8 cellular contexts compared by ENCODE assay signal in the genomic region with DNA sequence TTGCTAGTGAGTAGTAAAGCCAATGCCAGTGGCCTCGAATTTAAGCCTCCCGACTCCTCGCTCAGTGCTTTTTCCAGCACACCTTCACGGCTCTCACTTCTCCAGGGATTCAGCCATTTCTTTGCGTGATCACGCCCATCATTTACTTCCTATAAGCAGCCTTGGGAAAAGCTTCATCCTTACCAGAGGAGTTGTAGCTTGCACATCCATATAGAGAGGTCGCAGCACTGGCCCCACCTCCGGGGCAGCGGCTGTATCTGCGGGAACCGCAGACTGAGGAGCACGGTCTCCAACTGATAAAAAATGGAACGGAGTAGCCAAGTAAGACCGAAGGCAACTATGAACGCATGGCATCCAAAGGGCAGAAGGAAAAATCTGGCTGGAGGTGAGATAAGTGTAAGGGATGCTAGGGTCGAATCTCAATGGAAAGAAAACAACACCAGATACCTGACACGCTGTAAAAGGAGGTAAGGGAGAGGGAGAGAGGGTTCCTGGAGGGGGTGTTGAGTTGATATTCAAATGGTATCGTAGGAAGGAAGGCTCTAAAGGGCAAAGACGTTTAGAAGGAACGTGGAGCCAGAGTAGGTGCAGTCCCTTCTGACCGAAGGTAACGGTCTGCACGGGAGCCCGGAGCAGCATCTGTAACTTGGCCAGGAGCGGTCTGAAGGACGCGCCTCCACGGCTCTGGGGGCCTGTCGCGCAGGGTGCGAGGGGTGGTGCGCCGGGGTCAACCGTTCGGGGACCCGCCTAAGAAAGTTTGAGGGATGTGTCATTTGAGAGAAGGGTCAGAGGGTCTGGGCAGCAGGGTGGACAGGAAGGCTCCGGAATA. TPM values are rescaled to one million over a fixed set of nuclear protein-coding genes. Genes with fewer than 3 reads are reported as not detected.
DNase-seq lines count a peak whose midpoint lies in the region; ATAC-seq, FAIRE-seq and TF ChIP-seq lines count a peak whose summit lies in the region.

No MANE protein-coding gene starts in this region.

- in situ Hi-C loops in GM12878 (cut with MboI), result no loop called here

- CTCF ChIA-PET in GM12878 (lab: Yijun Ruan, JAX), result no interaction called here

- H3K9me3 ChIP-seq in DOHH2 (ENCODE audit: control insufficient read depth, insufficient read depth, low read length) (no peaks in the 10 kb centered on the region), GM12878 (replicated peaks; ENCODE audit: control insufficient read depth, insufficient read depth, low read length) (no peaks in the 10 kb centered on the region)

- H3K4me2 ChIP-seq in DOHH2 (ENCODE audit: low read length) (peak overlapping the region; percentile 84), GM12878 (ENCODE audit: control insufficient read depth, insufficient read depth) (peak overlapping the region; percentile 95)

- H3K79me2 ChIP-seq in DOHH2 (ENCODE audit: control insufficient read depth, low read length) (peaks cover 37% of the 10 kb centered on the region), GM12878 (ENCODE audit: control insufficient read depth, insufficient read depth, low read length) (peaks cover 27% of the 10 kb centered on the region)

- no peaks in the 10 kb centered on the region for H4K20me1 ChIP-seq in DOHH2 (ENCODE audit: control insufficient read depth, insufficient read depth, low read depth, low read length)
- H4K20me1 ChIP-seq in GM12878 (ENCODE audit: control insufficient read depth, insufficient read depth), result no peaks in the 10 kb centered on the region; the same call in 1 of the 2 replicates

- TF ChIP-seq EP300 in GM12878 (IDR thresholded peaks at IDR 0.05; ENCODE audit: borderline replicate concordance in 1 of 2, control insufficient read depth in 1 of 2, low read depth in 2 of 2, low read length in 2 of 2), result no peak

- TF ChIP-seq RAD21 in GM12878 (IDR thresholded peaks at IDR 0.05; ENCODE audit: insufficient read depth, low read depth, low read length), result no peak

- peaks cover 36% of the 10 kb centered on the region for H3F3A ChIP-seq in DOHH2 (ENCODE audit: control insufficient read depth, insufficient read depth)

- 5% methylated on average over 37 of the region's 37 CpGs for WGBS in GM12878 (ENCODE audit: insufficient coverage, insufficient replicate concordance, low lambda C conversion rate, missing lambda C conversion rate)

- ATAC-seq in GM21576 (IDR thresholded peaks at IDR 0.05; ENCODE audit: unreplicated experiment) (peak; percentile 26), GM12878 (peak; percentile 55)
- peak; percentile 41 for ATAC-seq in stimulated activated naive CD8-positive, alpha-beta T cell treated with anti-CD3 and anti-CD28 coated beads, Interleukin-15, Interleukin-2, amounts not matched to agents 100 U/mL and 50 U/mL, for 24 hours

- DNase-seq in NAMALWA (ENCODE audit: low spot score), result peak; percentile 53
- DNase-seq in GM12878 (ENCODE audit: low read depth, low spot score), result no peak
- peak; percentile 36 for DNase-seq in iPS-NIHi7 (ENCODE audit: extremely low spot score)
- no peak for DNase-seq in stimulated activated naive CD8-positive, alpha-beta T cell treated with anti-CD3 and anti-CD28 coated beads, Interleukin-15, Interleukin-2, amounts not matched to agents 100 U/mL and 50 U/mL, for 24 hours
- DNase-seq in effector CD8-positive, alpha-beta T cell (lab: John Stamatoyannopoulos, UW), result no peak
- no peak for DNase-seq in T1000 (lab: John Stamatoyannopoulos, UW)

- RAD21 ChIA-PET in GM12878 (lab: Charles Lee; ENCODE audit: unreplicated experiment), result interaction anchor here (1.0 to 1.2 kb wide), 3 partner anchors 35 to 212 kb away, joined by 3 to 4 read pairs (median 3); no protein-coding TSS in a partner anchor

- TF ChIP-seq POLR2A in GM12878 (IDR thresholded peaks at IDR 0.05; ENCODE audit: low read depth, low read length), result no peak

- POLR2A ChIA-PET in GM12878 (lab: Charles Lee), result interaction anchor here (0.6 to 3.6 kb wide), 4 partner anchors 13 to 79 kb away, joined by 3 to 20 read pairs (median 7); a partner anchor contains a TSS

- H3K27ac ChIP-seq in DOHH2 (ENCODE audit: low read depth, low read length), result peak overlapping the region; percentile 83
- H3K27ac ChIP-seq in GM12878 (ENCODE audit: control insufficient read depth, insufficient read depth), result peak overlapping the region; percentile 87

- peaks cover 29% of the 10 kb centered on the region for H3K4me1 ChIP-seq in DOHH2 (ENCODE audit: control insufficient read depth, low read length)
- H3K4me1 ChIP-seq in GM12878 (ENCODE audit: control insufficient read depth, insufficient read depth, low read length), result peaks cover 11% of the 10 kb centered on the region; the same call in 1 of the 2 replicates

- SMC1A ChIA-PET in GM12878 (lab: Charles Lee; ENCODE audit: uncharacterized antibody, unreplicated experiment), result interaction anchor here (0.6 kb wide), 1 partner anchor 123 kb away, joined by 5 read pairs; no protein-coding TSS in a partner anchor

- no peaks in the 10 kb centered on the region for H3K27me3 ChIP-seq in DOHH2 (ENCODE audit: control insufficient read depth, low read length)
- no peaks in the 10 kb centered on the region for H3K27me3 ChIP-seq in GM12878 (replicated peaks in 1 of 2; ENCODE audit: control insufficient read depth in 2 of 2, insufficient read depth in 2 of 2, low read length in 1 of 2)

- intact Hi-C loops in GM12878 (cut with micrococcal nuclease; ENCODE audit: unreplicated experiment), result loop anchor here (2.0 to 5.0 kb wide), 2 partner anchors 96 to 236 kb away; no protein-coding TSS in a partner anchor

- TF ChIP-seq CTCF in DOHH2 (IDR thresholded peaks at IDR 0.05; ENCODE audit: low read depth, low read length, poor library complexity, severe bottlenecking) (no peak), GM12878 (IDR thresholded peaks at IDR 0.05 in 2 of 3, conservative IDR thresholded peaks at IDR 0.05 in 1 of 3; ENCODE audit: control insufficient read depth in 2 of 3, extremely low read depth in 1 of 3, insufficient read depth in 1 of 3, low read depth in 3 of 3, low read length in 3 of 3) (no peak)

- no peak for FAIRE-seq in GM12878 (lab: Jason Lieb, UNC)

- H3K9ac ChIP-seq in GM12878 (ENCODE audit: control insufficient read depth, insufficient read depth, low read length), result peak overlapping the region; percentile 96

- H3K9me2 ChIP-seq in DOHH2 (replicated peaks; ENCODE audit: control insufficient read depth, low read length), result no peaks in the 10 kb centered on the region

- H3K4me3 ChIP-seq in DOHH2 (ENCODE audit: low read length), result peak overlapping the region; percentile 97
- peak overlapping the region; percentile 71 for H3K4me3 ChIP-seq in GM12878

- peak overlapping the region; percentile 97 for H2AFZ ChIP-seq in GM12878 (ENCODE audit: control insufficient read depth, low read depth, low read length)

- BruUV-seq in GM12878 (replicated peaks; lab: Mats Ljungman, UMichigan), result TSS peak; percentile 41

- peaks cover 56% of the 10 kb centered on the region for H3K36me3 ChIP-seq in DOHH2 (ENCODE audit: control insufficient read depth, low read length)
- peaks cover 2 to 18% of the 10 kb centered on the region in 2 experiments; a peak in 3 of 4 replicates for H3K36me3 ChIP-seq in GM12878 (ENCODE audit: control insufficient read depth in 2 of 2, insufficient read depth in 2 of 2, low read length in 1 of 2)

RNA-seq across cellular contexts. Expression of a gene that starts 0.6 kb away (rescaled TPM):
- 33.5 and 39.1 TPM in 2 replicates for total RNA-seq in GM12878 (2013; cell fraction: nucleolus; rRNA removed)
- total RNA-seq in GM12878 (2014; rRNA removed) (36.9 and 46.6 TPM in 2 replicates), GM12878 (2014; rRNA removed; fragmentation: Illumina TruSeq; extraction: Trizol) (26.9 and 28.2 TPM in 2 replicates), GM12878 (2021) (40.2 and 41.0 TPM in 2 replicates)
- 28.4 TPM for polyA plus RNA-seq in GM12878 (2011; ENCODE audit: low read depth)
- polyA plus RNA-seq in GM12878 (2011; rRNA removed) (55.3 and 62.9 TPM in 2 replicates), GM12878 (2014; fragmentation: Illumina TruSeq; extraction: Trizol) (32.3 and 34.4 TPM in 2 replicates), GM12878 (2014; fragmentation: Nextera tagmentation; extraction: Ambion mirVana) (10 to 100 TPM in 1 of 2 experiments, 1 to 10 TPM in 1; 9.2 to 17.8 TPM), GM12878 (2014; rRNA removed) (69.2 and 74.1 TPM in 2 replicates), GM12878 (2016; fragmentation: Nextera tagmentation; extraction: Ambion mirVana) (10 to 100 TPM; 41.1 to 45.0 TPM)
- 66.6 and 112 TPM in 2 replicates for polyA plus RNA-seq in GM12878 (2011; cell fraction: cytosol; rRNA removed)
- 77.6 and 111 TPM in 2 replicates for polyA plus RNA-seq in GM12878 (2011; cell fraction: nucleus; rRNA removed)
- polyA plus RNA-seq in GM12878 (2012), result 19.9 and 31.2 TPM in 2 replicates
- polyA minus RNA-seq in GM12878 (2011; rRNA and poly(A)+ RNA removed), result 43.2 and 49.5 TPM in 2 replicates
- 9.8 and 15.6 TPM in 2 replicates for polyA minus RNA-seq in GM12878 (2011; cell fraction: cytosol; rRNA and poly(A)+ RNA removed)
- polyA minus RNA-seq in GM12878 (2011; cell fraction: nucleus; rRNA and poly(A)+ RNA removed), result 8.1 and 15.0 TPM in 2 replicates

RNA-seq across cellular contexts. Expression of a gene that starts 0.7 kb away (rescaled TPM):
- 3.6 and 6.1 TPM in 2 replicates for total RNA-seq in GM12878 (2013; cell fraction: nucleolus; rRNA removed)
- total RNA-seq in GM12878 (2014; rRNA removed), result 319 and 354 TPM in 2 replicates
- 50.9 and 66.5 TPM in 2 replicates for total RNA-seq in GM12878 (2014; rRNA removed; fragmentation: Illumina TruSeq; extraction: Trizol)
- 154 and 161 TPM in 2 replicates for total RNA-seq in GM12878 (2021)
- polyA plus RNA-seq in GM12878 (2011; ENCODE audit: low read depth), result 238 TPM
- 50.2 and 103 TPM in 2 replicates for polyA plus RNA-seq in GM12878 (2011; rRNA removed)
- 335 and 406 TPM in 2 replicates for polyA plus RNA-seq in GM12878 (2011; cell fraction: cytosol; rRNA removed)
- 128 and 138 TPM in 2 replicates for polyA plus RNA-seq in GM12878 (2011; cell fraction: nucleus; rRNA removed)
- 209 and 246 TPM in 2 replicates for polyA plus RNA-seq in GM12878 (2012)
- 3.7 and 23.2 TPM in 2 replicates for polyA plus RNA-seq in GM12878 (2014; fragmentation: Illumina TruSeq; extraction: Trizol)
- polyA plus RNA-seq in GM12878 (2014; fragmentation: Nextera tagmentation; extraction: Ambion mirVana), result 100 to 1,000 TPM; 565 to 631 TPM
- 349 and 538 TPM in 2 replicates for polyA plus RNA-seq in GM12878 (2014; rRNA removed)
- polyA plus RNA-seq in GM12878 (2016; fragmentation: Nextera tagmentation; extraction: Ambion mirVana), result 100 to 1,000 TPM; 502 to 547 TPM
- polyA minus RNA-seq in GM12878 (2011; rRNA and poly(A)+ RNA removed), result 14.2 and 36.2 TPM in 2 replicates
- polyA minus RNA-seq in GM12878 (2011; cell fraction: cytosol; rRNA and poly(A)+ RNA removed), result 25.7 and 29.7 TPM in 2 replicates
- 11.8 and 20.9 TPM in 2 replicates for polyA minus RNA-seq in GM12878 (2011; cell fraction: nucleus; rRNA and poly(A)+ RNA removed)

RNA-seq across cellular contexts. Expression of a gene that starts 33.8 kb away (rescaled TPM):
- total RNA-seq in GM12878 (2013; cell fraction: nucleolus; rRNA removed), result 116 and 119 TPM in 2 replicates
- 185 and 191 TPM in 2 replicates for total RNA-seq in GM12878 (2014; rRNA removed)
- total RNA-seq in GM12878 (2014; rRNA removed; fragmentation: Illumina TruSeq; extraction: Trizol), result 75.7 and 84.9 TPM in 2 replicates
- 209 and 214 TPM in 2 replicates for total RNA-seq in GM12878 (2021)
- 241 TPM for polyA plus RNA-seq in GM12878 (2011; ENCODE audit: low read depth)
- 90.0 and 125 TPM in 2 replicates for polyA plus RNA-seq in GM12878 (2011; rRNA removed)
- 216 and 299 TPM in 2 replicates for polyA plus RNA-seq in GM12878 (2011; cell fraction: cytosol; rRNA removed)
- polyA plus RNA-seq in GM12878 (2011; cell fraction: nucleus; rRNA removed), result 406 and 469 TPM in 2 replicates
- 202 and 220 TPM in 2 replicates for polyA plus RNA-seq in GM12878 (2012)
- 96.9 and 136 TPM in 2 replicates for polyA plus RNA-seq in GM12878 (2014; fragmentation: Illumina TruSeq; extraction: Trizol)
- polyA plus RNA-seq in GM12878 (2014; fragmentation: Nextera tagmentation; extraction: Ambion mirVana), result 100 to 1,000 TPM in 1 of 2 experiments, 10 to 100 TPM in 1; 85.7 to 127 TPM
- polyA plus RNA-seq in GM12878 (2014; rRNA removed), result 155 and 157 TPM in 2 replicates
- 100 to 1,000 TPM; 165 to 184 TPM for polyA plus RNA-seq in GM12878 (2016; fragmentation: Nextera tagmentation; extraction: Ambion mirVana)
- polyA minus RNA-seq in GM12878 (2011; rRNA and poly(A)+ RNA removed), result 126 TPM in 2 replicates
- polyA minus RNA-seq in GM12878 (2011; cell fraction: cytosol; rRNA and poly(A)+ RNA removed), result 71.8 and 78.3 TPM in 2 replicates
- polyA minus RNA-seq in GM12878 (2011; cell fraction: nucleus; rRNA and poly(A)+ RNA removed), result 91.3 and 138 TPM in 2 replicates

RNA-seq across cellular contexts. Expression of a gene that starts 33.8 kb away (rescaled TPM):
- 119 and 124 TPM in 2 replicates for total RNA-seq in GM12878 (2013; cell fraction: nucleolus; rRNA removed)
- total RNA-seq in GM12878 (2014; rRNA removed) (42.4 and 51.4 TPM in 2 replicates), GM12878 (2014; rRNA removed; fragmentation: Illumina TruSeq; extraction: Trizol) (61.5 and 68.4 TPM in 2 replicates), GM12878 (2021) (119 and 126 TPM in 2 replicates)
- polyA plus RNA-seq in GM12878 (2011; ENCODE audit: low read depth), result 24.1 TPM
- polyA plus RNA-seq in GM12878 (2011; rRNA removed) (142 and 153 TPM in 2 replicates), GM12878 (2014; fragmentation: Illumina TruSeq; extraction: Trizol) (136 and 144 TPM in 2 replicates), GM12878 (2014; fragmentation: Nextera tagmentation; extraction: Ambion mirVana) (10 to 100 TPM in 1 of 2 experiments, 1 to 10 TPM in 1; 4.7 to 11.4 TPM), GM12878 (2014; rRNA removed) (61.5 and 70.9 TPM in 2 replicates), GM12878 (2016; fragmentation: Nextera tagmentation; extraction: Ambion mirVana) (10 to 100 TPM; 46.6 to 48.6 TPM)
- polyA plus RNA-seq in GM12878 (2011; cell fraction: cytosol; rRNA removed), result 123 and 124 TPM in 2 replicates
- polyA plus RNA-seq in GM12878 (2011; cell fraction: nucleus; rRNA removed), result 91.3 and 119 TPM in 2 replicates
- polyA plus RNA-seq in GM12878 (2012), result 34.4 and 39.2 TPM in 2 replicates
- polyA minus RNA-seq in GM12878 (2011; rRNA and poly(A)+ RNA removed), result 217 and 230 TPM in 2 replicates
- polyA minus RNA-seq in GM12878 (2011; cell fraction: cytosol; rRNA and poly(A)+ RNA removed), result 22.3 and 47.3 TPM in 2 replicates
- 25.1 and 56.5 TPM in 2 replicates for polyA minus RNA-seq in GM12878 (2011; cell fraction: nucleus; rRNA and poly(A)+ RNA removed)

RNA-seq across cellular contexts. Expression of a gene that starts 43.5 kb away (rescaled TPM):
- 1,290 and 1,415 TPM in 2 replicates for total RNA-seq in GM12878 (2013; cell fraction: nucleolus; rRNA removed)
- 261 and 305 TPM in 2 replicates for total RNA-seq in GM12878 (2014; rRNA removed)
- 280 and 283 TPM in 2 replicates for total RNA-seq in GM12878 (2014; rRNA removed; fragmentation: Illumina TruSeq; extraction: Trizol)
- 188 and 216 TPM in 2 replicates for total RNA-seq in GM12878 (2021)
- 205 TPM for polyA plus RNA-seq in GM12878 (2011; ENCODE audit: low read depth)
- 248 and 261 TPM in 2 replicates for polyA plus RNA-seq in GM12878 (2011; rRNA removed)
- polyA plus RNA-seq in GM12878 (2011; cell fraction: cytosol; rRNA removed), result 74.5 and 95.9 TPM in 2 replicates
- polyA plus RNA-seq in GM12878 (2011; cell fraction: nucleus; rRNA removed), result 645 and 683 TPM in 2 replicates
- 233 and 286 TPM in 2 replicates for polyA plus RNA-seq in GM12878 (2012)
- polyA plus RNA-seq in GM12878 (2014; fragmentation: Illumina TruSeq; extraction: Trizol), result 205 and 235 TPM in 2 replicates
- 100 to 1,000 TPM; 135 to 150 TPM for polyA plus RNA-seq in GM12878 (2014; fragmentation: Nextera tagmentation; extraction: Ambion mirVana)
- 163 and 180 TPM in 2 replicates for polyA plus RNA-seq in GM12878 (2014; rRNA removed)
- polyA plus RNA-seq in GM12878 (2016; fragmentation: Nextera tagmentation; extraction: Ambion mirVana), result 100 to 1,000 TPM; 219 to 232 TPM
- 139 and 204 TPM in 2 replicates for polyA minus RNA-seq in GM12878 (2011; rRNA and poly(A)+ RNA removed)
- polyA minus RNA-seq in GM12878 (2011; cell fraction: cytosol; rRNA and poly(A)+ RNA removed), result 50.1 and 57.2 TPM in 2 replicates
- 246 and 301 TPM in 2 replicates for polyA minus RNA-seq in GM12878 (2011; cell fraction: nucleus; rRNA and poly(A)+ RNA removed)

Comparison
In these comparisons a context has a peak if more than half of its experiments do, and no peak if none do; other contexts are left out.
1. DNase-seq: peak in NAMALWA (single experiment) and iPS-NIHi7 (single experiment); none in GM12878 (single experiment), stimulated activated naive CD8-positive, alpha-beta T cell treated with anti-CD3 and anti-CD28 coated beads, Interleukin-15, Interleukin-2, amounts not matched to agents 100 U/mL and 50 U/mL, for 24 hours (single experiment), effector CD8-positive, alpha-beta T cell (single experiment) and T1000 (single experiment).
2. Peak in every context shown above with its lines, with median percentiles within 50 percentile points of each other: ATAC-seq.